In the genomic region with DNA sequence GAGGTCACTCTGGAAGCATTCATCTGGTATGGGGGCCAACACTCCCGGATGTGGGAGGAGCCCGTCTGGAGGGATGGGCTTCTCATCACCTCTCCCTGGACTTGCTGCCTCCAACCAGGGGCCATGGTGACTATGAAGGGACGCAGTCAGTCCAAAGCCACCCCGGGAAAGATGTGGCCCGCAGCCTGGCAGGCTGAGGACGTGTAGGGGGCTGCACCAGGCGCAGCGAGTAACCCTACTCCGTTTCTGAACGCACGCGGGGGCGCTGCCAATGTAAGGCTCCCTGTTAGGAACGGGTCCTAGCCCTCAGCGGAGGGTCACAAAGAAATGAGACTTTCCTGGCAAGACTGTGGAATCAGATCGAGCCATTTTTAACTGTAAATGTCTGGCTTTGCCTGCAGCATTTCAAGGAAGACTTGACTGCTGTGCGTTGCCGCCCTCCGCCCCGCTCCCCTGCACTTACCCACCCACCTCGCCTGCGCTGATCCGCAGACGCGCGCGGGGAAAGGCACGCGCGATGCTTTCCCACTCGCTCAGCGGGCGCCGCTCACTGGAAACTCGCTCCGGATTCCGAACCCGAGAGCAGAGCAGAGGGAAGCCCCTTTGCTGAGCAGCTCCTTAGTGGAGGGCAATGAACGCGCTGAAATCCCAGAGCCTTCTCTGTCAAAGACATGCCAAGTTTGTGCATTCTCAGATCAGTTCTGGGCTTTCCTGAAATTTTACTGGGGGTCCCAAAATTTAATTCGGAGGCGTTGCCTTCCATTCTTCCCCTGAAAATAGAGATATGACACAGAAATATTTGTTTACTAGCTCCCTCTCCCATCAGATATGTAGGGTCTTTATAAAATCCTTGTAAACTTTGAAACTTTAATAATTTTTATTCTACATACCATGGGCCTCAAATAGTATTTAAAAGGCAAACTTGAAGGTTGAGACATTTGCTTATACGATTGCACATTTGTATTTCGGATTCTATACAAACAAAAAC, we compare ENCODE assay signal across 8 cellular contexts. TPM values are rescaled to one million over a fixed set of nuclear protein-coding genes. Genes with fewer than 3 reads are reported as not detected.
DNase-seq lines count a peak whose midpoint lies in the region; ATAC-seq and TF ChIP-seq lines count a peak whose summit lies in the region.

No MANE protein-coding gene starts in this region.

- ATAC-seq in right cardiac atrium, result peak; percentile 69 to 85
- ATAC-seq in GM21528 (IDR thresholded peaks at IDR 0.05; ENCODE audit: low FRiP score, unreplicated experiment), result no peak
- no peak for ATAC-seq in HG02852 (IDR thresholded peaks at IDR 0.05; ENCODE audit: unreplicated experiment)

- H3K4me1 ChIP-seq in right cardiac atrium (ENCODE audit: control insufficient read depth, insufficient read depth, low read length) (peaks cover 4% of the 10 kb centered on the region), sigmoid colon (peaks cover 0 to 13% (median 11%) of the 10 kb centered on the region in 4 donors)

- TF ChIP-seq CTCF in GM13976 (IDR thresholded peaks at IDR 0.05; ENCODE audit: borderline replicate concordance, control extremely low read depth, extremely low read depth, insufficient read depth, missing control alignments) (no peak), sigmoid colon (IDR thresholded peaks at IDR 0.05) (no peak)

- DNase-seq in GM13976 (ENCODE audit: low spot score) (peak; percentile 21), SW480 (ENCODE audit: low spot score) (peak; percentile 67), right cardiac atrium (peak in 2 of 3 donors; percentile 67 to 69), sigmoid colon (peak; percentile 74), T1000 (lab: John Stamatoyannopoulos, UW) (no peak), GDM1 (lab: John Stamatoyannopoulos, UW) (no peak)

- in situ Hi-C loops in GM13976 (cut with MboI; ENCODE audit: low sequenced_read_pairs, unreplicated experiment), result no loop called here

- WGBS in right cardiac atrium, result 4% methylated on average over 44 of the region's 44 CpGs
- whole genome bisulfite sequencing in sigmoid colon, 2 donors, result 5 to 6% methylated on average over 44 of the region's 44 CpGs

- no peaks in the 10 kb centered on the region for H3K36me3 ChIP-seq in sigmoid colon

- intact Hi-C loops in right cardiac atrium (cut with DNase I), result no loop called here
- intact Hi-C loops in sigmoid colon (cut with DNase I), result no loop called here

- no peak for TF ChIP-seq EP300 in sigmoid colon (IDR thresholded peaks at IDR 0.05)

- H3K27ac ChIP-seq in right cardiac atrium (ENCODE audit: low read length) (no peak overlapping the region), sigmoid colon (peak overlapping the region in 3 of 4 donors; percentile 26 to 35 (median 30))

- H3K27me3 ChIP-seq in right cardiac atrium (ENCODE audit: control insufficient read depth, insufficient read depth), result no peaks in the 10 kb centered on the region
- H3K27me3 ChIP-seq in sigmoid colon, result peaks cover 5 to 40% (median 7%) of the 10 kb centered on the region in 3 donors

- no peaks in the 10 kb centered on the region for H3K9me3 ChIP-seq in right cardiac atrium (ENCODE audit: control insufficient read depth, low read length)
- no peaks in the 10 kb centered on the region for H3K9me3 ChIP-seq in sigmoid colon

- no peak for TF ChIP-seq POLR2A in sigmoid colon (IDR thresholded peaks at IDR 0.05)

- H3K4me3 ChIP-seq in right cardiac atrium (ENCODE audit: low read length), result peak overlapping the region; percentile 38
- peak overlapping the region in 3 of 4 donors; percentile 28 to 47 (median 37) for H3K4me3 ChIP-seq in sigmoid colon

RNA-seq across cellular contexts. Expression of gene IL20RA, which starts 54.9 kb away (rescaled TPM):
- total RNA-seq in right cardiac atrium (1 to 10 TPM in 2 of 4 donors, under 1 TPM in 2; 0.11 to 2.5 (median 1.3) TPM), sigmoid colon (1 to 10 TPM in 2 of 4 donors, under 1 TPM in 2; 0.28 to 1.8 (median 1.1) TPM)
- polyA plus RNA-seq in right cardiac atrium (3.7 TPM), sigmoid colon (1 to 10 TPM; 3.8 to 7.2 (median 6.0) TPM)

Comparison
In these comparisons a context has a peak if more than half of its experiments do, and no peak if none do; other contexts are left out.
1. DNase-seq: peak in GM13976 (single experiment), SW480 (single experiment), right cardiac atrium (2 of 3) and sigmoid colon (single experiment); none in T1000 (single experiment) and GDM1 (single experiment).
2. ATAC-seq: peak in right cardiac atrium (2 of 2); none in GM21528 (single experiment) and HG02852 (single experiment).